ENCODE assay signal across 1 cellular context in genomic region chr18:47577520-47577919, GRCh38.
TF ChIP-seq lines count a peak whose summit lies in the region.

No MANE protein-coding gene starts in this region.

TF ChIP-seq in WTC11, 78 proteins besides CTCF, POLR2A, EP300 and RAD21 (continued from another document):
- TF ChIP-seq, protein P1, sequence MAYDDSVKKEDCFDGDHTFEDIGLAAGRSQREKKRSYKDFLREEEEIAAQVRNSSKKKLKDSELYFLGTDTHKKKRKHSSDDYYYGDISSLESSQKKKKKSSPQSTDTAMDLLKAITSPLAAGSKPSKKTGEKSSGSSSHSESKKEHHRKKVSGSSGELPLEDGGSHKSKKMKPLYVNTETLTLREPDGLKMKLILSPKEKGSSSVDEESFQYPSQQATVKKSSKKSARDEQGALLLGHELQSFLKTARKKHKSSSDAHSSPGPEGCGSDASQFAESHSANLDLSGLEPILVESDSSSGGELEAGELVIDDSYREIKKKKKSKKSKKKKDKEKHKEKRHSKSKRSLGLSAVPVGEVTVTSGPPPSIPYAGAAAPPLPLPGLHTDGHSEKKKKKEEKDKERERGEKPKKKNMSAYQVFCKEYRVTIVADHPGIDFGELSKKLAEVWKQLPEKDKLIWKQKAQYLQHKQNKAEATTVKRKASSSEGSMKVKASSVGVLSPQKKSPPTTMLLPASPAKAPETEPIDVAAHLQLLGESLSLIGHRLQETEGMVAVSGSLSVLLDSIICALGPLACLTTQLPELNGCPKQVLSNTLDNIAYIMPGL (CRISPR knock-in tag; IDR thresholded peaks at IDR 0.05), result no peak
- 0 out of 2 replicates have a peak, but pooled peaks have one; percentile 19 for TF ChIP-seq ZBTB21 (CRISPR knock-in tag; IDR thresholded peaks at IDR 0.05; ENCODE audit: borderline replicate concordance)
- TF ChIP-seq ETV6 (CRISPR knock-in tag; IDR thresholded peaks at IDR 0.05), result 0 out of 2 replicates have a peak, but pooled peaks have one; percentile 26
